ENCODE assay signal across 8 cellular contexts in the genomic region with DNA sequence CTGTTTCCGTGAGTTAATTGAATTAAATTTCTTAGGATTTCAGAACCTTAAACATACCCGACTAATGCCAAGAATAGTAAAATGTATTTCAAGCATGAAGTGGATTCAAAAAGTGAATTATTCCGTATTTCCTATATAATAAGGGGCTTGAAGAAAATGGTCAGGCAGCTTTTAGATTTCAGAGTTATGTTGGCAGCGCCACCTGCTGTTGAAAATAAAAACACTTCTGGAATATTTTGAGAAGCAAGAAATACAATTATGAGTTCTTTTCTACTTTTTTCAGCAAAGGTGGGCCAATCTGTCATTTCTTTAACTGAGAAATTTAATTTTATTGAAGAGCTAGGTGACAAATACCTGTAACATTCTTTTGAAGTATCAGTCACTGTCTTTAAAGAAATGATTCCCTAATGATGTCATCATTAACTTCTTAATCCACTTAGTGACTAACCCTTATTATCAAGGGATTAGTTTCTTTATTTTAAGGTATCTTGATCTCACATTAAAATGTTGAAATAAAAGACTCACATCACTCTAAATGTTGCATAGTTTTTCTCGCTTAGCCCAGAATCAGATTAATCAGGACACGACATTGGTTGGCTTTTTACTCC. TPM values are rescaled to one million over a fixed set of nuclear protein-coding genes. Genes with fewer than 3 reads are reported as not detected.
DNase-seq lines count a peak whose midpoint lies in the region; ATAC-seq, FAIRE-seq and TF ChIP-seq lines count a peak whose summit lies in the region.

No MANE protein-coding gene starts in this region.

- ATAC-seq in lung (ENCODE audit: insufficient read depth, low FRiP score) (no peak), GM19328 (IDR thresholded peaks at IDR 0.05; ENCODE audit: unreplicated experiment) (no peak)

- H3K4me1 ChIP-seq in A673 (ENCODE audit: insufficient read depth, low read length, poor library complexity, severe bottlenecking) (peaks cover 58% of the 10 kb centered on the region), lung (ENCODE audit: control insufficient read depth in 2 of 2, insufficient read depth in 2 of 2, low read length in 2 of 2) (no peaks in the 10 kb centered on the region)

- no peaks in the 10 kb centered on the region for H3K36me3 ChIP-seq in A673 (ENCODE audit: insufficient read depth, low read length, poor library complexity, severe bottlenecking)
- H3K36me3 ChIP-seq in lung (ENCODE audit: control insufficient read depth in 2 of 2, insufficient read depth in 2 of 2, low read length in 2 of 2) = no peaks in the 10 kb centered on the region

- intact Hi-C loops in A673 (cut with micrococcal nuclease; ENCODE audit: unreplicated experiment) = loop anchor here (1.0 to 10.0 kb wide), 5 partner anchors 28 to 804 kb away; no protein-coding TSS in a partner anchor

- FAIRE-seq in G401.6 (lab: Jason Lieb, UNC) = peak; percentile 83

- TF ChIP-seq CTCF in A673 (conservative IDR thresholded peaks at IDR 0.05; ENCODE audit: low read depth, low read length) = peak; percentile 87
- TF ChIP-seq CTCF in brain (conservative IDR thresholded peaks at IDR 0.05) = peak; percentile 77 to 85
- TF ChIP-seq CTCF in lung (IDR thresholded peaks at IDR 0.05; ENCODE audit: control extremely low read depth, extremely low read depth) = peak; percentile 49

- 49 to 52% methylated on average over 6 of the region's 6 CpGs for WGBS in lung, 2 donors

- H3K9me3 ChIP-seq in A673 (ENCODE audit: low read depth, low read length, poor library complexity, severe bottlenecking) (no peaks in the 10 kb centered on the region), lung (ENCODE audit: control insufficient read depth in 2 of 2, insufficient read depth in 1 of 2, low read length in 1 of 2) (no peaks in the 10 kb centered on the region)

- H3K4me3 ChIP-seq in A673 (ENCODE audit: low read depth, low read length, poor library complexity, severe bottlenecking) = no peak overlapping the region
- H3K4me3 ChIP-seq in lung = no peak overlapping the region

- BruUV-seq in A673 (replicated peaks; lab: Mats Ljungman, UMichigan) = no TSS peak

- DNase-seq in A673 (ENCODE audit: low spot score) (peak; percentile 78), NCI-H2171 treated with DMSO at 0.1 percent for 48 hours (lab: John Stamatoyannopoulos, UW) (peak; percentile 45), lung (ENCODE audit: low spot score) (no peak)
- no peak for DNase-seq in activated CD8-positive, alpha-beta memory T cell treated with anti-CD3 and anti-CD28 coated beads, Interleukin-2, amount 50 U/mL, for 4 hours
- DNase-seq in activated CD4-positive, alpha-beta memory T cell treated with anti-CD3 and anti-CD28 coated beads, Interleukin-2, amount 10 ng/mL, durations not matched to agents 7 days and 5 days = no peak

- no peaks in the 10 kb centered on the region for H3K36me3 Mint-ChIP-seq in brain
- no peaks in the 10 kb centered on the region for H3K36me3 Mint-ChIP-seq in activated CD4-positive, alpha-beta memory T cell treated with anti-CD3 and anti-CD28 coated beads, Interleukin-2, amount 10 ng/mL, durations not matched to agents 7 days and 5 days (ENCODE audit: low read depth)

- H3K27me3 ChIP-seq in A673 (replicated peaks; ENCODE audit: insufficient read depth, low read depth, low read length, poor library complexity) (no peaks in the 10 kb centered on the region), lung (ENCODE audit: control insufficient read depth, insufficient read depth) (no peaks in the 10 kb centered on the region)

- CTCF ChIA-PET in A673 (lab: Charles Lee) = interaction anchor here (1.1 to 1.2 kb wide), 2 partner anchors 24 to 225 kb away, joined by 3 to 7 read pairs; no protein-coding TSS in a partner anchor
- CTCF ChIA-PET in activated CD4-positive, alpha-beta memory T cell treated with anti-CD3 and anti-CD28 coated beads, Interleukin-2, amount 10 ng/mL, durations not matched to agents 7 days and 5 days (lab: Charles Lee) = interaction anchor here (0.8 to 2.5 kb wide), 13 partner anchors 10 to 434 kb away, joined by 3 to 22 read pairs (median 4); no protein-coding TSS in a partner anchor

- H3K4me3 Mint-ChIP-seq in brain = no peak overlapping the region
- H3K4me3 Mint-ChIP-seq in activated CD4-positive, alpha-beta memory T cell treated with anti-CD3 and anti-CD28 coated beads, Interleukin-2, amount 10 ng/mL, durations not matched to agents 7 days and 5 days = no peak overlapping the region

- peaks cover 29% of the 10 kb centered on the region for H3K4me1 Mint-ChIP-seq in brain
- H3K4me1 Mint-ChIP-seq in activated CD4-positive, alpha-beta memory T cell treated with anti-CD3 and anti-CD28 coated beads, Interleukin-2, amount 10 ng/mL, durations not matched to agents 7 days and 5 days = peaks cover 10% of the 10 kb centered on the region

- H3K27ac Mint-ChIP-seq in brain = no peak overlapping the region
- H3K27ac Mint-ChIP-seq in activated CD4-positive, alpha-beta memory T cell treated with anti-CD3 and anti-CD28 coated beads, Interleukin-2, amount 10 ng/mL, durations not matched to agents 7 days and 5 days = no peak overlapping the region

- POLR2A ChIA-PET in A673 (lab: Charles Lee; ENCODE audit: low non-redundant PET) = no interaction called here
- POLR2A ChIA-PET in activated CD4-positive, alpha-beta memory T cell treated with anti-CD3 and anti-CD28 coated beads, Interleukin-2, amount 10 ng/mL, durations not matched to agents 7 days and 5 days (lab: Charles Lee) = no interaction called here

- no peak overlapping the region for H3K27ac ChIP-seq in A673 (ENCODE audit: low read depth, low read length, poor library complexity, severe bottlenecking)
- H3K27ac ChIP-seq in lung (ENCODE audit: low read depth in 1 of 2, low read length in 1 of 2) = no peak overlapping the region

- H3K9me3 Mint-ChIP-seq in brain = peaks cover 0 to 8% (median 2%) of the 10 kb centered on the region in 5 experiments
- no peaks in the 10 kb centered on the region for H3K9me3 Mint-ChIP-seq in activated CD4-positive, alpha-beta memory T cell treated with anti-CD3 and anti-CD28 coated beads, Interleukin-2, amount 10 ng/mL, durations not matched to agents 7 days and 5 days

- peaks cover 48% of the 10 kb centered on the region for H3K27me3 Mint-ChIP-seq in brain
- H3K27me3 Mint-ChIP-seq in activated CD4-positive, alpha-beta memory T cell treated with anti-CD3 and anti-CD28 coated beads, Interleukin-2, amount 10 ng/mL, durations not matched to agents 7 days and 5 days = peaks cover 2% of the 10 kb centered on the region

RNA-seq across cellular contexts. Expression of gene AGR3, which starts 36.6 kb away (rescaled TPM):
- total RNA-seq in A673 (2021) (not detected in 2 replicates), lung (100 to 1,000 TPM; 136 to 195 TPM)
- polyA plus RNA-seq in brain (ENCODE audit: insufficient read depth, low read depth, low replicate concordance) (0.78 TPM), lung (100 to 1,000 TPM; 182 to 464 TPM)
- total RNA-seq in activated CD4-positive, alpha-beta memory T cell treated with anti-CD3 and anti-CD28 coated beads, Interleukin-2, amount 10 ng/mL, durations not matched to agents 7 days and 5 days = not detected

Comparison
In these comparisons a context has a peak if more than half of its experiments do, and no peak if none do; other contexts are left out.
1. DNase-seq: peak in A673 (single experiment) and NCI-H2171 treated with DMSO at 0.1 percent for 48 hours (single experiment); none in lung (single experiment), activated CD8-positive, alpha-beta memory T cell treated with anti-CD3 and anti-CD28 coated beads, Interleukin-2, amount 50 U/mL, for 4 hours (single experiment) and activated CD4-positive, alpha-beta memory T cell treated with anti-CD3 and anti-CD28 coated beads, Interleukin-2, amount 10 ng/mL, durations not matched to agents 7 days and 5 days (single experiment).
2. RNA of gene AGR3, which starts 36.6 kb away (total RNA-seq): 136 to 195 TPM in lung; not detected in A673 and not detected in activated CD4-positive, alpha-beta memory T cell treated with anti-CD3 and anti-CD28 coated beads, Interleukin-2, amount 10 ng/mL, durations not matched to agents 7 days and 5 days; every median in the first group is over 100 times any median in the second.
3. Peak in every context shown above with its lines, with median percentiles within 50 percentile points of each other: CTCF ChIP-seq.